In genomic region chr1:183675883-183676282, GRCh38 we compare ENCODE assay signal across 9 cellular contexts. TPM values are rescaled to one million over a fixed set of nuclear protein-coding genes. Genes with fewer than 3 reads are reported as not detected.
"Had no signal": no experiment of that assay in that cellular context is flagged by ENCODE, and none has a peak within 500 bp of the region (broad histone marks: within the 10 kb centered on the region; RNA-seq: fewer than 3 reads in every experiment).

No MANE protein-coding gene starts in this region.

- H3K4me3 ChIP-seq: HAP-1 had no signal

- H3K27ac Mint-ChIP-seq: IgD-negative memory B cell had no signal

- H3K36me3 ChIP-seq: HAP-1 had no signal

- H3K4me1 Mint-ChIP-seq: IgD-negative memory B cell had no signal

- H3K4me3 Mint-ChIP-seq: HFFc6, IgD-negative memory B cell had no signal

- H3K4me1 ChIP-seq: HAP-1 had no signal

- H3K36me3 Mint-ChIP-seq: IgD-negative memory B cell had no signal

- DNase-seq: GOT3, H7, KBM-7 had no signal

- ATAC-seq: HCT116 had no signal

RNA-seq across cellular contexts. Expression of gene APOBEC4, which starts 22.8 kb away (rescaled TPM):
- total RNA-seq: H4, H7, HFFc6, HT-29 had no signal
- polyA plus RNA-seq: IgD-negative memory B cell had no signal
